23 cellular contexts compared by ENCODE assay signal in genomic region chr6:75415804-75416203, GRCh38.
A peak's percentile ranks its signal among the peaks of the same experiment; 100 is the strongest.
DNase-seq lines count a peak whose midpoint lies in the region; ATAC-seq, FAIRE-seq and TF ChIP-seq lines count a peak whose summit lies in the region.
"Had no signal": no experiment of that assay in that cellular context is flagged by ENCODE, and none has a peak within 500 bp of the region (broad histone marks: within the 10 kb centered on the region; RNA-seq: fewer than 3 reads in every experiment).

No MANE protein-coding gene starts in this region.

- CTCF ChIA-PET in A549 (lab: Yijun Ruan, JAX): no interaction called here

- WGBS in A549 (ENCODE audit: missing lambda C conversion rate): 8% methylated on average over 1 of the region's 1 CpG
- WGBS in psoas muscle, 3 donors: 21 to 72% (median 37%) methylated on average over 1 of the region's 1 CpG

- H3K4me3 ChIP-seq in A549 (no peak overlapping the region), GM23338 (no peak overlapping the region), psoas muscle (no peak overlapping the region), BE2C (ENCODE audit: low read depth, low read length) (no peak overlapping the region)
- H3K4me3 ChIP-seq: GM12878, HAP-1, K562 had no signal

- no peak for TF ChIP-seq EP300 in A549 (IDR thresholded peaks at IDR 0.05)

- no peak for TF ChIP-seq POLR2A in A549 (IDR thresholded peaks at IDR 0.05; ENCODE audit: low read length)

- H3K36me3 ChIP-seq in GM23338 (ENCODE audit: insufficient read depth): no peaks in the 10 kb centered on the region
- peaks cover 0 to 15% of the 10 kb centered on the region in 2 donors for H3K36me3 ChIP-seq in psoas muscle (ENCODE audit: insufficient read depth in 1 of 2, low read depth in 1 of 2)
- H3K36me3 ChIP-seq in BE2C: no peaks in the 10 kb centered on the region
- H3K36me3 ChIP-seq: HAP-1 had no signal

- H3K9me2 ChIP-seq in GM23338 (ENCODE audit: insufficient read depth): no peaks in the 10 kb centered on the region

- POLR2A ChIA-PET in A549 (lab: Yijun Ruan, JAX): no interaction called here

- H3K27ac Mint-ChIP-seq in GM23338 (no peak overlapping the region), endothelial cell (ENCODE audit: unreplicated experiment) (peak overlapping the region; percentile 88)
- H3K27ac Mint-ChIP-seq: B cell; CD4-positive, CD25-positive, alpha-beta regulatory T cell; CD8-positive, alpha-beta memory T cell had no signal

- no peaks in the 10 kb centered on the region for H3F3A ChIP-seq in GM23338 (replicated peaks; ENCODE audit: low read depth)

- intact Hi-C loops in psoas muscle (cut with DNase I): no loop called here

- TF ChIP-seq CTCF in A549 (IDR thresholded peaks at IDR 0.05): no peak
- TF ChIP-seq CTCF in GM23338 (conservative IDR thresholded peaks at IDR 0.05; ENCODE audit: low read depth in 2 of 2): no peak
- TF ChIP-seq CTCF in endothelial cell (IDR thresholded peaks at IDR 0.05; ENCODE audit: unreplicated experiment): no peak
- TF ChIP-seq CTCF in psoas muscle (IDR thresholded peaks at IDR 0.05): no peak
- no peak for TF ChIP-seq CTCF in BE2C (IDR thresholded peaks at IDR 0.05; ENCODE audit: low read depth, low read length)

- H3K4me3 Mint-ChIP-seq in GM23338 (no peak overlapping the region), endothelial cell (ENCODE audit: unreplicated experiment) (no peak overlapping the region)
- H3K4me3 Mint-ChIP-seq: B cell; CD4-positive, CD25-positive, alpha-beta regulatory T cell; CD8-positive, alpha-beta memory T cell had no signal

- H3K9me3 Mint-ChIP-seq in GM23338 (peaks cover 2% of the 10 kb centered on the region; the same call in 1 of the 3 replicates), endothelial cell (ENCODE audit: unreplicated experiment) (no peaks in the 10 kb centered on the region)

- no peaks in the 10 kb centered on the region for H3K36me3 Mint-ChIP-seq in GM23338 (ENCODE audit: low read depth)
- H3K36me3 Mint-ChIP-seq in endothelial cell (ENCODE audit: low read depth, unreplicated experiment): peaks cover 10% of the 10 kb centered on the region
- H3K36me3 Mint-ChIP-seq: CD4-positive, CD25-positive, alpha-beta regulatory T cell; CD8-positive, alpha-beta memory T cell had no signal

- no peaks in the 10 kb centered on the region for H3K27me3 ChIP-seq in GM23338 (ENCODE audit: insufficient read depth)
- H3K27me3 ChIP-seq in psoas muscle (ENCODE audit: insufficient read depth in 3 of 3, low read length in 2 of 3): no peaks in the 10 kb centered on the region
- H3K27me3 ChIP-seq in BE2C: no peaks in the 10 kb centered on the region

- H3K9me3 ChIP-seq in A549 (no peaks in the 10 kb centered on the region), psoas muscle (no peaks in the 10 kb centered on the region), BE2C (no peaks in the 10 kb centered on the region)
- H3K9me3 ChIP-seq: HAP-1 had no signal

- in situ Hi-C loops in ACHN (cut with HindIII; ENCODE audit: low pct_ligation_motif_present, low pct_unique_long_range_greater_than_20kb, low sequenced_read_pairs): no loop called here

- peaks cover 74% of the 10 kb centered on the region for H3K4me1 ChIP-seq in A549
- 0 out of 2 replicates have a peak, but pooled peaks cover 6% of the 10 kb centered on the region for H3K4me1 ChIP-seq in GM23338 (ENCODE audit: insufficient read depth)
- H3K4me1 ChIP-seq in psoas muscle: peaks cover 75% of the 10 kb centered on the region
- H3K4me1 ChIP-seq in BE2C: no peaks in the 10 kb centered on the region

- no peak for FAIRE-seq in A549 (lab: Jason Lieb, UNC)
- FAIRE-seq: A204.1, GM12878, K562 had no signal

- peaks cover 4% of the 10 kb centered on the region; the same call in 1 of the 3 replicates for H3K4me1 Mint-ChIP-seq in GM23338
- peaks cover 81% of the 10 kb centered on the region for H3K4me1 Mint-ChIP-seq in endothelial cell (ENCODE audit: unreplicated experiment)
- H3K4me1 Mint-ChIP-seq: B cell; CD4-positive, CD25-positive, alpha-beta regulatory T cell; CD8-positive, alpha-beta memory T cell had no signal

- H3K79me2 ChIP-seq in GM23338 (replicated peaks; ENCODE audit: insufficient read depth): no peaks in the 10 kb centered on the region

- peak overlapping the region; percentile 52 for H3K4me2 ChIP-seq in A549
- H3K4me2 ChIP-seq in GM23338: no peak overlapping the region

- peak overlapping the region; percentile 78 to 91 for H3K27ac ChIP-seq in A549
- H3K27ac ChIP-seq in GM23338 (ENCODE audit: low read depth): no peak overlapping the region
- peak overlapping the region; percentile 69 for H3K27ac ChIP-seq in psoas muscle
- H3K27ac ChIP-seq: HL-60 had no signal

- DNase-seq in A549 (ENCODE audit: low read depth in 1 of 2, low spot score in 1 of 2) (no peak), GM23338 (ENCODE audit: low spot score) (peak; percentile 21), endothelial cell (ENCODE audit: low spot score) (no peak), psoas muscle (no peak), ACHN (no peak), BE2C (no peak), NCI-H1930 (lab: John Stamatoyannopoulos, UW) (no peak)
- no peak for DNase-seq in activated naive CD4-positive, alpha-beta T cell (lab: John Stamatoyannopoulos, UW)
- DNase-seq: C1 segment of cervical spinal cord; CD4-positive, CD25-positive, alpha-beta regulatory T cell; CD8-positive, alpha-beta memory T cell; COR-L47; DMS 273 treated with DMSO at 0.1 percent for 48 hours; DMS53; DND-41; EL; IMR-90 had no signal

- H2AFZ ChIP-seq in GM23338: no peak overlapping the region

- no peaks in the 10 kb centered on the region for H3K27me3 Mint-ChIP-seq in GM23338 (ENCODE audit: insufficient read depth, low read depth, poor library complexity)
- peaks cover 5% of the 10 kb centered on the region for H3K27me3 Mint-ChIP-seq in endothelial cell (ENCODE audit: unreplicated experiment)

- no peak for ATAC-seq in A549
- no peak for ATAC-seq in GM23338
- ATAC-seq in psoas muscle: peak in 3 of 4 donors; percentile 72 to 81 (median 75)
- ATAC-seq: GM12878, K562 had no signal

- H4K20me1 ChIP-seq in GM23338 (replicated peaks; ENCODE audit: insufficient read depth): no peaks in the 10 kb centered on the region

- no peak for TF ChIP-seq RAD21 in A549 (conservative IDR thresholded peaks at IDR 0.05 in 1 of 2, IDR thresholded peaks at IDR 0.05 in 1 of 2)

TF ChIP-seq in A549, 52 proteins besides CTCF, POLR2A, EP300 and RAD21:
- TF ChIP-seq NPAS2 (CRISPR knock-in tag; IDR thresholded peaks at IDR 0.05; ENCODE audit: borderline replicate concordance): no peak
- no peak for TF ChIP-seq HOXA7 (CRISPR knock-in tag; IDR thresholded peaks at IDR 0.05)
- no peak for TF ChIP-seq JUN (IDR thresholded peaks at IDR 0.05)
- no peak for TF ChIP-seq MAX (IDR thresholded peaks at IDR 0.05)
- no peak for TF ChIP-seq MYC (IDR thresholded peaks at IDR 0.05; ENCODE audit: borderline replicate concordance, low read length)
- TF ChIP-seq PHF8 (IDR thresholded peaks at IDR 0.05; ENCODE audit: borderline replicate concordance, low read depth): no peak
- no peak for TF ChIP-seq BHLHE40 (IDR thresholded peaks at IDR 0.05; ENCODE audit: low read depth, low read length)
- no peak for TF ChIP-seq ZC3H11A (IDR thresholded peaks at IDR 0.05)

TF ChIP-seq in GM23338, 12 proteins besides CTCF, POLR2A, EP300 and RAD21 (continues in another document):
- TF ChIP-seq, protein P1, sequence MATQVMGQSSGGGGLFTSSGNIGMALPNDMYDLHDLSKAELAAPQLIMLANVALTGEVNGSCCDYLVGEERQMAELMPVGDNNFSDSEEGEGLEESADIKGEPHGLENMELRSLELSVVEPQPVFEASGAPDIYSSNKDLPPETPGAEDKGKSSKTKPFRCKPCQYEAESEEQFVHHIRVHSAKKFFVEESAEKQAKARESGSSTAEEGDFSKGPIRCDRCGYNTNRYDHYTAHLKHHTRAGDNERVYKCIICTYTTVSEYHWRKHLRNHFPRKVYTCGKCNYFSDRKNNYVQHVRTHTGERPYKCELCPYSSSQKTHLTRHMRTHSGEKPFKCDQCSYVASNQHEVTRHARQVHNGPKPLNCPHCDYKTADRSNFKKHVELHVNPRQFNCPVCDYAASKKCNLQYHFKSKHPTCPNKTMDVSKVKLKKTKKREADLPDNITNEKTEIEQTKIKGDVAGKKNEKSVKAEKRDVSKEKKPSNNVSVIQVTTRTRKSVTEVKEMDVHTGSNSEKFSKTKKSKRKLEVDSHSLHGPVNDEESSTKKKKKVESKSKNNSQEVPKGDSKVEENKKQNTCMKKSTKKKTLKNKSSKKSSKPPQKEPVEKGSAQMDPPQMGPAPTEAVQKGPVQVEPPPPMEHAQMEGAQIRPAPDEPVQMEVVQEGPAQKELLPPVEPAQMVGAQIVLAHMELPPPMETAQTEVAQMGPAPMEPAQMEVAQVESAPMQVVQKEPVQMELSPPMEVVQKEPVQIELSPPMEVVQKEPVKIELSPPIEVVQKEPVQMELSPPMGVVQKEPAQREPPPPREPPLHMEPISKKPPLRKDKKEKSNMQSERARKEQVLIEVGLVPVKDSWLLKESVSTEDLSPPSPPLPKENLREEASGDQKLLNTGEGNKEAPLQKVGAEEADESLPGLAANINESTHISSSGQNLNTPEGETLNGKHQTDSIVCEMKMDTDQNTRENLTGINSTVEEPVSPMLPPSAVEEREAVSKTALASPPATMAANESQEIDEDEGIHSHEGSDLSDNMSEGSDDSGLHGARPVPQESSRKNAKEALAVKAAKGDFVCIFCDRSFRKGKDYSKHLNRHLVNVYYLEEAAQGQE (IDR thresholded peaks at IDR 0.05; ENCODE audit: unreplicated experiment): no peak
- TF ChIP-seq ZNF331 (CRISPR knock-in tag; IDR thresholded peaks at IDR 0.05; ENCODE audit: low read depth) (no peak), POLR2AphosphoS5 (IDR thresholded peaks at IDR 0.05; ENCODE audit: low read depth) (no peak), EZH2 (IDR thresholded peaks at IDR 0.05; ENCODE audit: low read depth, unreplicated experiment) (no peak), NANOG (IDR thresholded peaks at IDR 0.05; ENCODE audit: borderline replicate concordance) (no peak), EZH2phosphoT487 (IDR thresholded peaks at IDR 0.05; ENCODE audit: unreplicated experiment) (no peak), ETS1 (IDR thresholded peaks at IDR 0.05) (no peak), STAT1 (IDR thresholded peaks at IDR 0.05; ENCODE audit: unreplicated experiment) (no peak)

Comparison
In these comparisons a context has a peak if more than half of its experiments do, and no peak if none do; other contexts are left out.
1. ATAC-seq: peak in psoas muscle (3 of 4); none in A549 (0 of 2) and GM23338 (single experiment).